In the genomic region with DNA sequence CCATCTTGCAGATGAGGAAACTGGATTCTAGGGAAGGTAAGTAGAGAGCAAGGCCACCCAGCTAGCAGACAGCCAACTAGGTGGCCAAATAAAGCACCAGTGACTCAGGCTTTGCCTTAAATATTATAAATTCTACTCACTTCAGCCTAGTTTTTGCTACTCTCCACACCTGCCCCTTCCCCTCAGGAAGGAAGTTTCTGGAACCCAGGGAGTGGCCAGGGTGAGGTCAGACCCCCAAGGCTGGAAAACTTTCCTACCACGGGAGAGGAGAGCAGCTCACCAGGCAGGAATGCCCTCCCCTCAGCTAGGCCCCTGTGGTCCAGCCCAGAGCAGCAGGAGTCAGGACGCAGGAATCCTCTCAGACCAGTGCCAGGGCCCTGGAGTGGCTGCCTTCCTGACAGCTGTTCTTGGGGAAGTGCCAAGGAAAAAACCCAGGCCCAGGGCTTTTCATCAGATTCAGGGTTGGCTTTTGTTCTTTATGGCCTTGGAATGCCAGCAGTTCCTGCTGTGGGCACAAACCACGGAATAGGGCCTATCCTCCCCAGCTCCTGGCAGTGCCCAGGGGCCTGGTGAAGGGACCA, we compare ENCODE assay signal across 9 cellular contexts. TPM values are rescaled to one million over a fixed set of nuclear protein-coding genes. Genes with fewer than 3 reads are reported as not detected.
DNase-seq lines count a peak whose midpoint lies in the region; ATAC-seq lines count a peak whose summit lies in the region.
"Had no signal": no experiment of that assay in that cellular context is flagged by ENCODE, and none has a peak within 500 bp of the region (broad histone marks: within the 10 kb centered on the region; RNA-seq: fewer than 3 reads in every experiment).

No MANE protein-coding gene starts in this region.

- no peak for ATAC-seq in activated CD4-positive, alpha-beta T cell treated with anti-CD3 and anti-CD28 coated beads for 36 hours
- no peak for ATAC-seq in GM19328 (IDR thresholded peaks at IDR 0.05; ENCODE audit: unreplicated experiment)

- H3K27ac Mint-ChIP-seq in activated CD4-positive, alpha-beta T cell treated with anti-CD3 and anti-CD28 coated beads for 36 hours, result no peak overlapping the region
- H3K27ac Mint-ChIP-seq: memory B cell had no signal

- H3K4me3 ChIP-seq in rectal smooth muscle tissue (ENCODE audit: low read length), result no peak overlapping the region

- POLR2A ChIA-PET in activated CD4-positive, alpha-beta T cell treated with anti-CD3 and anti-CD28 coated beads for 36 hours (lab: Charles Lee), result no interaction called here

- H3K36me3 ChIP-seq in rectal smooth muscle tissue (ENCODE audit: control insufficient read depth, insufficient read depth, low read length), result no peaks in the 10 kb centered on the region

- no peaks in the 10 kb centered on the region for H3K27me3 ChIP-seq in rectal smooth muscle tissue (ENCODE audit: control insufficient read depth, insufficient read depth, low read length)

- H3K27ac ChIP-seq in rectal smooth muscle tissue (ENCODE audit: low read depth, low read length), result peak overlapping the region; percentile 55

- no peak overlapping the region for H3K4me3 Mint-ChIP-seq in activated CD4-positive, alpha-beta T cell treated with anti-CD3 and anti-CD28 coated beads for 36 hours
- H3K4me3 Mint-ChIP-seq: memory B cell had no signal

- intact Hi-C loops in activated CD4-positive, alpha-beta T cell treated with anti-CD3 and anti-CD28 coated beads for 36 hours (cut with DNase I, micrococcal nuclease), result no loop called here

- H3K9ac ChIP-seq in rectal smooth muscle tissue (ENCODE audit: low read length), result no peak overlapping the region

- CTCF ChIA-PET in activated CD4-positive, alpha-beta T cell treated with anti-CD3 and anti-CD28 coated beads for 36 hours (lab: Charles Lee), result interaction anchor here (1.3 kb wide), 1 partner anchor 84 kb away, joined by 3 read pairs; no protein-coding TSS in a partner anchor

- no peaks in the 10 kb centered on the region for H3K4me1 Mint-ChIP-seq in activated CD4-positive, alpha-beta T cell treated with anti-CD3 and anti-CD28 coated beads for 36 hours
- H3K4me1 Mint-ChIP-seq: memory B cell had no signal

- no peaks in the 10 kb centered on the region for H3K9me3 Mint-ChIP-seq in activated CD4-positive, alpha-beta T cell treated with anti-CD3 and anti-CD28 coated beads for 36 hours (ENCODE audit: low read depth)
- H3K9me3 Mint-ChIP-seq: memory B cell had no signal

- no peaks in the 10 kb centered on the region for H3K36me3 Mint-ChIP-seq in activated CD4-positive, alpha-beta T cell treated with anti-CD3 and anti-CD28 coated beads for 36 hours (ENCODE audit: low read depth)
- H3K36me3 Mint-ChIP-seq: memory B cell had no signal

- H3K27me3 Mint-ChIP-seq in activated CD4-positive, alpha-beta T cell treated with anti-CD3 and anti-CD28 coated beads for 36 hours, result peaks cover 16% of the 10 kb centered on the region

- H3K4me1 ChIP-seq in rectal smooth muscle tissue (ENCODE audit: control insufficient read depth, insufficient read depth, low read length), result peaks cover 5% of the 10 kb centered on the region

- DNase-seq in EH (ENCODE audit: low read depth) (peak; percentile 98), SW480 (ENCODE audit: low spot score) (peak; percentile 95), glomerular visceral epithelial cell (ENCODE audit: extremely low spot score) (peak; percentile 99), cerebellar nuclear complex (lab: John Stamatoyannopoulos, UW) (no peak), GDM1 (lab: John Stamatoyannopoulos, UW) (no peak)
- no peak for DNase-seq in activated CD4-positive, alpha-beta T cell treated with anti-CD3 and anti-CD28 coated beads for 36 hours

RNA-seq across cellular contexts. Expression of gene PAX8, which starts 5.1 kb away (rescaled TPM):
- 1 to 10 TPM; 1.4 to 2.1 TPM for total RNA-seq in activated CD4-positive, alpha-beta T cell treated with anti-CD3 and anti-CD28 coated beads for 36 hours

Comparison
In these comparisons a context has a peak if more than half of its experiments do, and no peak if none do; other contexts are left out.
1. DNase-seq: peak in EH (single experiment), SW480 (single experiment) and glomerular visceral epithelial cell (single experiment); none in cerebellar nuclear complex (0 of 2), activated CD4-positive, alpha-beta T cell treated with anti-CD3 and anti-CD28 coated beads for 36 hours (single experiment) and GDM1 (single experiment).